8 cellular contexts compared by ENCODE assay signal in genomic region chr9:85610074-85610855, GRCh38.
A peak's percentile ranks its signal among the peaks of the same experiment; 100 is the strongest.
DNase-seq lines count a peak whose midpoint lies in the region; ATAC-seq and TF ChIP-seq lines count a peak whose summit lies in the region.

No MANE protein-coding gene starts in this region.

- no peaks in the 10 kb centered on the region for H3K36me3 ChIP-seq in ovary

- no peaks in the 10 kb centered on the region for H3K9me3 ChIP-seq in ovary

- CTCF ChIA-PET in activated naive CD4-positive, alpha-beta T cell treated with anti-CD3 and anti-CD28 coated beads, Interleukin-2, amount 10 ng/mL, durations not matched to agents 7 days and 5 days (lab: Charles Lee), result interaction anchor here (0.6 to 2.8 kb wide), 24 partner anchors 12 to 1214 kb away, joined by 3 to 11 read pairs (median 3); no protein-coding TSS in a partner anchor

- H3K36me3 Mint-ChIP-seq in activated naive CD4-positive, alpha-beta T cell treated with anti-CD3 and anti-CD28 coated beads, Interleukin-2, amount 10 ng/mL, durations not matched to agents 7 days and 5 days, result peaks cover 3% of the 10 kb centered on the region

- H3K4me1 ChIP-seq in ovary (ENCODE audit: insufficient read depth), result no peaks in the 10 kb centered on the region

- DNase-seq in DMS79 (lab: John Stamatoyannopoulos, UW), result peak; percentile 13
- DNase-seq in NCI-H510A treated with DMSO at 0.1 percent for 48 hours (lab: John Stamatoyannopoulos, UW), result peak; percentile 75
- DNase-seq in activated naive CD4-positive, alpha-beta T cell treated with anti-CD3 and anti-CD28 coated beads, Interleukin-2, amount 10 ng/mL, durations not matched to agents 7 days and 5 days, result peak; percentile 51
- DNase-seq in germinal center (ENCODE audit: low spot score), result peak; percentile 78
- peak in 1 of 5 donors; percentile 29 for DNase-seq in ovary
- DNase-seq in occipital lobe (lab: John Stamatoyannopoulos, UW), result no peak

- TF ChIP-seq POLR2A in ovary (IDR thresholded peaks at IDR 0.05), result no peak

- H3K27ac ChIP-seq in ovary, result no peak overlapping the region

- no peak overlapping the region for H3K4me3 Mint-ChIP-seq in activated naive CD4-positive, alpha-beta T cell treated with anti-CD3 and anti-CD28 coated beads, Interleukin-2, amount 10 ng/mL, durations not matched to agents 7 days and 5 days

- no peaks in the 10 kb centered on the region for H3K27me3 Mint-ChIP-seq in activated naive CD4-positive, alpha-beta T cell treated with anti-CD3 and anti-CD28 coated beads, Interleukin-2, amount 10 ng/mL, durations not matched to agents 7 days and 5 days

- peaks cover 5% of the 10 kb centered on the region for H3K4me1 Mint-ChIP-seq in activated naive CD4-positive, alpha-beta T cell treated with anti-CD3 and anti-CD28 coated beads, Interleukin-2, amount 10 ng/mL, durations not matched to agents 7 days and 5 days

- H3K9me3 Mint-ChIP-seq in activated naive CD4-positive, alpha-beta T cell treated with anti-CD3 and anti-CD28 coated beads, Interleukin-2, amount 10 ng/mL, durations not matched to agents 7 days and 5 days, result no peaks in the 10 kb centered on the region

- ATAC-seq in GM19438 (IDR thresholded peaks at IDR 0.05; ENCODE audit: low read depth, unreplicated experiment) (peak; percentile 90), HG03442 (IDR thresholded peaks at IDR 0.05; ENCODE audit: unreplicated experiment) (peak; percentile 83)

- peak overlapping the region; percentile 21 for H3K4me3 ChIP-seq in ovary

- TF ChIP-seq EP300 in ovary (IDR thresholded peaks at IDR 0.05), result no peak

- H3K27me3 ChIP-seq in ovary, result no peaks in the 10 kb centered on the region

- 58 to 62% (median 61%) methylated on average over 4 of the region's 4 CpGs for WGBS in ovary, 3 donors

- intact Hi-C loops in ovary (cut with DNase I), result no loop called here

- H3K27ac Mint-ChIP-seq in activated naive CD4-positive, alpha-beta T cell treated with anti-CD3 and anti-CD28 coated beads, Interleukin-2, amount 10 ng/mL, durations not matched to agents 7 days and 5 days, result no peak overlapping the region

- TF ChIP-seq CTCF in ovary (IDR thresholded peaks at IDR 0.05), result peak; percentile 38 to 73 (median 52)
